Comparison of ENCODE assay signal across 5 cellular contexts in genomic region chr2:59385971-59386370, GRCh38.
"Had no signal": no experiment of that assay in that cellular context is flagged by ENCODE, and none has a peak within 500 bp of the region (broad histone marks: within the 10 kb centered on the region; RNA-seq: fewer than 3 reads in every experiment).

No MANE protein-coding gene starts in this region.

- DNase-seq: IMR-90, KBM-7, KG1 had no signal

- ATAC-seq: HepG2, K562 had no signal
